In the genomic region with DNA sequence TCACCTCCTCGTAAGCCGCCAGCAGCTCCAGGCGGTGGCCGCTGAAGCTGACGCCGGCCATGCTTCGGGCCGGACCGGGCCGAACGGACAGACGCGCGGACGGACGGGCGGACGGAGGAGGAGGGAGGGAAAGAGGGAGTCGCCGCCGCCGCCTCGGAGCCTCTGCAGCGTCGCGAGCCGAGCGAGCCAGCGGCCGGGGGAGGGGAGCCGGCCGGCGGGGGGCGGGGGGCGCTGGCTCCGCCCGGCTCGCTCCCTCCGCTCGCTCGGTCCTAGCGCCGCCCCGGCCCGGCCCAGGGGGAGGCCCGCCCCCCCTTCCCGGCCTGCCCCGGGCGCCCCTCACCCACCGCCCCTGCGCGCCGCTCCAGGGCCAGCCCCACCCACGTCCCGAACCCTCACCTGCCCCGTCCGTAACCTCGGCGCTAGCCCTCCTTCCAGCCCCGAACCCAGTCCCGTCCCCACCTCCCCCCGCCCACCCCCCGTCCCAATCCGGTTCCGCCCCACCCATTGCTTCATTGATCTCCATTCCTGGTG, we compare ENCODE assay signal across 8 cellular contexts. TPM values are rescaled to one million over a fixed set of nuclear protein-coding genes. Genes with fewer than 3 reads are reported as not detected.
A peak's percentile ranks its signal among the peaks of the same experiment; 100 is the strongest.
DNase-seq lines count a peak whose midpoint lies in the region; ATAC-seq and TF ChIP-seq lines count a peak whose summit lies in the region.

A gene (minus strand): TSS at position 174 of the 531 bp plus-strand sequence. CDS start 113 bp downstream, at position 61.

- ATAC-seq in activated T-helper 17 cell treated with anti-CD3 and anti-CD28 coated beads, Interleukin-2, amount 50 U/mL, for 72 hours (replicated peaks), result no peak

- H3K4me3 Mint-ChIP-seq in activated T-helper 17 cell treated with anti-CD3 and anti-CD28 coated beads, Interleukin-2, amount 50 U/mL, for 72 hours, result peak within 1 kb of the TSS; percentile 78

- peaks cover 13% of the 10 kb centered on the region for H3K36me3 ChIP-seq in neutrophil

- no peaks in the 10 kb centered on the region for H3K9me3 ChIP-seq in neutrophil

- H3K27me3 ChIP-seq in neutrophil, result peaks cover 66% of the 10 kb centered on the region

- H3K4me1 ChIP-seq in neutrophil (ENCODE audit: control insufficient read depth in 1 of 2, insufficient read depth in 1 of 2, low read depth in 1 of 2, low read length in 1 of 2), result peaks cover 35 to 56% of the 10 kb centered on the region in 2 experiments

- H3K4me3 ChIP-seq in neutrophil (ENCODE audit: low read depth in 1 of 2, low read length in 1 of 2), result peak within 1 kb of the TSS; percentile 25 to 64

- TF ChIP-seq CTCF in neutrophil (IDR thresholded peaks at IDR 0.05), result no peak

- H3K27me3 Mint-ChIP-seq in activated T-helper 17 cell treated with anti-CD3 and anti-CD28 coated beads, Interleukin-2, amount 50 U/mL, for 72 hours, result peaks cover 7% of the 10 kb centered on the region

- peaks cover 5% of the 10 kb centered on the region for H3K36me3 Mint-ChIP-seq in activated T-helper 17 cell treated with anti-CD3 and anti-CD28 coated beads, Interleukin-2, amount 50 U/mL, for 72 hours (ENCODE audit: low read depth)

- H3K9me3 Mint-ChIP-seq in activated T-helper 17 cell treated with anti-CD3 and anti-CD28 coated beads, Interleukin-2, amount 50 U/mL, for 72 hours, result no peaks in the 10 kb centered on the region

- peak; percentile 30 for DNase-seq in stimulated activated CD4-positive, alpha-beta T cell treated with anti-CD3 and anti-CD28 coated beads, Interleukin-4, amount 100 ng/mL, for 1 hour
- DNase-seq in stimulated activated CD4-positive, alpha-beta T cell treated with anti-CD3 and anti-CD28 coated beads, Interleukin-4, amount 100 ng/mL, for 24 hours, result no peak
- peak; percentile 58 for DNase-seq in LHCN-M2 (ENCODE audit: low read depth)
- no peak for DNase-seq in glomerular endothelial cell (ENCODE audit: extremely low read depth, low read depth, low spot score)
- DNase-seq in NCI-H1436 treated with DMSO at 0.1 percent for 48 hours (lab: John Stamatoyannopoulos, UW), result no peak
- no peak for DNase-seq in NK-92 (lab: John Stamatoyannopoulos, UW; ENCODE audit: unreplicated experiment)

- H3K27ac ChIP-seq in neutrophil, result no peak within 1 kb of the TSS

- H3K4me1 Mint-ChIP-seq in activated T-helper 17 cell treated with anti-CD3 and anti-CD28 coated beads, Interleukin-2, amount 50 U/mL, for 72 hours, result peaks cover 17% of the 10 kb centered on the region

- peak within 1 kb of the TSS; percentile 25 for H3K27ac Mint-ChIP-seq in activated T-helper 17 cell treated with anti-CD3 and anti-CD28 coated beads, Interleukin-2, amount 50 U/mL, for 72 hours

RNA-seq across cellular contexts. Expression of the gene that starts here (rescaled TPM):
- total RNA-seq in LHCN-M2 (2014; rRNA removed) (210 and 233 TPM in 2 replicates), glomerular endothelial cell (300 and 362 TPM in 2 replicates)
- polyA plus RNA-seq in LHCN-M2 (2012), result 245 TPM
- total RNA-seq in activated T-helper 17 cell treated with anti-CD3 and anti-CD28 coated beads, Interleukin-2, amount 50 U/mL, for 72 hours, result 1 to 10 TPM; 2.3 to 3.1 TPM

Comparison
In these comparisons a context has a peak if more than half of its experiments do, and no peak if none do; other contexts are left out.
1. RNA of the gene that starts here (total RNA-seq): 300 to 362 TPM in glomerular endothelial cell and 210 to 233 TPM in LHCN-M2; 2.3 to 3.1 TPM in activated T-helper 17 cell treated with anti-CD3 and anti-CD28 coated beads, Interleukin-2, amount 50 U/mL, for 72 hours; every median in the first group is over 10 times any median in the second.
2. DNase-seq: peak in stimulated activated CD4-positive, alpha-beta T cell treated with anti-CD3 and anti-CD28 coated beads, Interleukin-4, amount 100 ng/mL, for 1 hour (single experiment) and LHCN-M2 (single experiment); none in stimulated activated CD4-positive, alpha-beta T cell treated with anti-CD3 and anti-CD28 coated beads, Interleukin-4, amount 100 ng/mL, for 24 hours (single experiment), glomerular endothelial cell (single experiment), NCI-H1436 treated with DMSO at 0.1 percent for 48 hours (single experiment) and NK-92 (single experiment).